Comparison of ENCODE assay signal across 12 cellular contexts in genomic region chr2:135055182-135055786, GRCh38. TPM values are rescaled to one million over a fixed set of nuclear protein-coding genes. Genes with fewer than 3 reads are reported as not detected.
DNase-seq lines count a peak whose midpoint lies in the region; ATAC-seq, FAIRE-seq and TF ChIP-seq lines count a peak whose summit lies in the region.
"Had no signal": no experiment of that assay in that cellular context is flagged by ENCODE, and none has a peak within 500 bp of the region (broad histone marks: within the 10 kb centered on the region; RNA-seq: fewer than 3 reads in every experiment).

No MANE protein-coding gene starts in this region.

- peak overlapping the region; percentile 89; the same call in 2 of the 3 replicates for H3K4me2 ChIP-seq in A549

- CTCF ChIA-PET in A549 (lab: Yijun Ruan, JAX): interaction anchor here (0.7 to 1.4 kb wide), 2 partner anchors 26 to 92 kb away, joined by 3 to 4 read pairs; no protein-coding TSS in a partner anchor

- peaks cover 56% of the 10 kb centered on the region for H3K36me3 Mint-ChIP-seq in activated T-helper 2 cell treated with anti-CD3 and anti-CD28 coated beads, Interferon-gamma antibody, Interleukin-2, Interleukin-4, amounts not matched to agents 10 μg/mL and 5 μg/mL and 100 μg/mL, durations not matched to agents 14 hours and 24 hours and 36 hours (ENCODE audit: low read depth)

- no peaks in the 10 kb centered on the region for H3K9me3 Mint-ChIP-seq in activated T-helper 2 cell treated with anti-CD3 and anti-CD28 coated beads, Interferon-gamma antibody, Interleukin-2, Interleukin-4, amounts not matched to agents 10 μg/mL and 5 μg/mL and 100 μg/mL, durations not matched to agents 14 hours and 24 hours and 36 hours
- H3K9me3 Mint-ChIP-seq: endodermal cell had no signal

- no peak for TF ChIP-seq EP300 in A549 (IDR thresholded peaks at IDR 0.05)

- peak in 1 of 2 experiments; percentile 9 for DNase-seq in A549 (ENCODE audit: low read depth in 1 of 2, low spot score in 1 of 2)
- DNase-seq in GM03348 (ENCODE audit: low spot score): peak; percentile 47
- DNase-seq in activated T-helper 2 cell treated with anti-CD3 and anti-CD28 coated beads, Interferon-gamma antibody, Interleukin-2, Interleukin-4, amounts not matched to agents 10 μg/mL and 5 μg/mL and 100 μg/mL, durations not matched to agents 14 hours and 24 hours and 36 hours (ENCODE audit: low spot score): no peak
- peak; percentile 47 to 75 for DNase-seq in foreskin fibroblast
- DNase-seq in cortex of kidney (lab: John Stamatoyannopoulos, UW): no peak
- DNase-seq in ureter (ENCODE audit: low spot score): no peak
- DNase-seq: activated CD8-positive, alpha-beta memory T cell treated with anti-CD3 and anti-CD28 coated beads, Interleukin-2, amount 50 U/mL, for 48 hours; endodermal cell; NCI-H2081 had no signal

- H3K4me3 ChIP-seq in A549 (no peak overlapping the region), foreskin fibroblast (ENCODE audit: low read depth in 1 of 2, low read length in 2 of 2) (no peak overlapping the region)
- H3K4me3 ChIP-seq: skin epidermis had no signal

- TF ChIP-seq POLR2A in A549 (IDR thresholded peaks at IDR 0.05; ENCODE audit: low read length): no peak

- H3K4me3 Mint-ChIP-seq in activated T-helper 2 cell treated with anti-CD3 and anti-CD28 coated beads, Interferon-gamma antibody, Interleukin-2, Interleukin-4, amounts not matched to agents 10 μg/mL and 5 μg/mL and 100 μg/mL, durations not matched to agents 14 hours and 24 hours and 36 hours (ENCODE audit: low read depth): peak overlapping the region; percentile 43
- H3K4me3 Mint-ChIP-seq: endodermal cell had no signal

- TF ChIP-seq CTCF in A549 (IDR thresholded peaks at IDR 0.05): no peak
- TF ChIP-seq CTCF in foreskin fibroblast (IDR thresholded peaks at IDR 0.05; ENCODE audit: low read depth, low read length): no peak

- peaks cover 53% of the 10 kb centered on the region for H3K4me1 Mint-ChIP-seq in activated T-helper 2 cell treated with anti-CD3 and anti-CD28 coated beads, Interferon-gamma antibody, Interleukin-2, Interleukin-4, amounts not matched to agents 10 μg/mL and 5 μg/mL and 100 μg/mL, durations not matched to agents 14 hours and 24 hours and 36 hours (ENCODE audit: low read depth)

- no peaks in the 10 kb centered on the region for H3K27me3 Mint-ChIP-seq in activated T-helper 2 cell treated with anti-CD3 and anti-CD28 coated beads, Interferon-gamma antibody, Interleukin-2, Interleukin-4, amounts not matched to agents 10 μg/mL and 5 μg/mL and 100 μg/mL, durations not matched to agents 14 hours and 24 hours and 36 hours (ENCODE audit: low read depth)

- intact Hi-C loops in activated T-helper 2 cell treated with anti-CD3 and anti-CD28 coated beads, Interferon-gamma antibody, Interleukin-2, Interleukin-4, amounts not matched to agents 10 μg/mL and 5 μg/mL and 100 μg/mL, durations not matched to agents 14 hours and 24 hours and 36 hours (cut with micrococcal nuclease): loop anchor here (10.0 kb wide), 2 partner anchors 820 to 1060 kb away; partner anchors contain the start of genes CXCR4 and MCM6

- ATAC-seq in A549: no peak
- ATAC-seq in HG02763 (IDR thresholded peaks at IDR 0.05; ENCODE audit: unreplicated experiment): no peak
- ATAC-seq in HG02938 (IDR thresholded peaks at IDR 0.05; ENCODE audit: unreplicated experiment): no peak

- H3K27ac Mint-ChIP-seq in activated T-helper 2 cell treated with anti-CD3 and anti-CD28 coated beads, Interferon-gamma antibody, Interleukin-2, Interleukin-4, amounts not matched to agents 10 μg/mL and 5 μg/mL and 100 μg/mL, durations not matched to agents 14 hours and 24 hours and 36 hours: no peak overlapping the region
- H3K27ac Mint-ChIP-seq: endodermal cell had no signal

- TF ChIP-seq RAD21 in A549 (conservative IDR thresholded peaks at IDR 0.05 in 1 of 2, IDR thresholded peaks at IDR 0.05 in 1 of 2): no peak

- peaks cover 42% of the 10 kb centered on the region for H3K4me1 ChIP-seq in A549

- no peaks in the 10 kb centered on the region for H3K9me3 ChIP-seq in A549

- POLR2A ChIA-PET in A549 (lab: Yijun Ruan, JAX): no interaction called here

- no peak for FAIRE-seq in A549 (lab: Jason Lieb, UNC)

- WGBS in A549 (ENCODE audit: missing lambda C conversion rate): 55% methylated on average over 2 of the region's 2 CpGs

- peak overlapping the region in 1 of 2 experiments; percentile 61; a peak in 2 of 6 replicates for H3K27ac ChIP-seq in A549

TF ChIP-seq in A549, 52 proteins besides CTCF, POLR2A, EP300 and RAD21:
- TF ChIP-seq NPAS2 (CRISPR knock-in tag; IDR thresholded peaks at IDR 0.05; ENCODE audit: borderline replicate concordance) (no peak), KDM1A (IDR thresholded peaks at IDR 0.05; ENCODE audit: low read depth) (no peak), RFX5 (IDR thresholded peaks at IDR 0.05) (no peak), FOXS1 (CRISPR knock-in tag; IDR thresholded peaks at IDR 0.05) (no peak), CBX2 (IDR thresholded peaks at IDR 0.05; ENCODE audit: borderline replicate concordance, low read depth) (no peak), HOXA7 (CRISPR knock-in tag; IDR thresholded peaks at IDR 0.05) (no peak), GATA3 (IDR thresholded peaks at IDR 0.05; ENCODE audit: borderline replicate concordance) (no peak), RARB (CRISPR knock-in tag; IDR thresholded peaks at IDR 0.05) (no peak), JUN (IDR thresholded peaks at IDR 0.05) (no peak)
- TF ChIP-seq, protein P1, sequence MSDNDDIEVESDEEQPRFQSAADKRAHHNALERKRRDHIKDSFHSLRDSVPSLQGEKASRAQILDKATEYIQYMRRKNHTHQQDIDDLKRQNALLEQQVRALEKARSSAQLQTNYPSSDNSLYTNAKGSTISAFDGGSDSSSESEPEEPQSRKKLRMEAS (IDR thresholded peaks at IDR 0.05): no peak
- TF ChIP-seq, protein P2, sequence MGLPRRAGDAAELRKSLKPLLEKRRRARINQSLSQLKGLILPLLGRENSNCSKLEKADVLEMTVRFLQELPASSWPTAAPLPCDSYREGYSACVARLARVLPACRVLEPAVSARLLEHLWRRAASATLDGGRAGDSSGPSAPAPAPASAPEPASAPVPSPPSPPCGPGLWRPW (IDR thresholded peaks at IDR 0.05): no peak

RNA-seq across cellular contexts. Expression of gene RAB3GAP1, which starts 3.2 kb away (rescaled TPM):
- polyA plus RNA-seq in A549 (2011; rRNA removed): 40.8 and 44.6 TPM in 2 replicates
- polyA plus RNA-seq in A549 (2012; cell fraction: cytosol; rRNA removed): 9.0 and 9.5 TPM in 2 replicates
- polyA plus RNA-seq in A549 (2012; cell fraction: nucleus; rRNA removed): 12.2 and 25.3 TPM in 2 replicates
- polyA plus RNA-seq in A549 (2017; fragmentation: RNase III; extraction: RNeasy Plus Mini Kit Qiagen cat#74134 plus additional on column Dnase treatment): 29.7 to 31.3 TPM (median 30.1 TPM) in 3 replicates
- 24.5 and 30.8 TPM in 2 replicates for polyA minus RNA-seq in A549 (2011; rRNA and poly(A)+ RNA removed)
- 26.6 and 30.8 TPM in 2 replicates for total RNA-seq in activated T-helper 2 cell treated with anti-CD3 and anti-CD28 coated beads, Interferon-gamma antibody, Interleukin-2, Interleukin-4, amounts not matched to agents 10 μg/mL and 5 μg/mL and 100 μg/mL, durations not matched to agents 14 hours and 24 hours and 36 hours
- 61.6 TPM for total RNA-seq in ureter

RNA-seq across cellular contexts. Expression of gene MAP3K19, which starts 8.0 kb away (rescaled TPM):
- polyA plus RNA-seq in A549 (2011; rRNA removed) (not detected in 2 replicates), A549 (2017; fragmentation: RNase III; extraction: RNeasy Plus Mini Kit Qiagen cat#74134 plus additional on column Dnase treatment) (not detected in 3 replicates)
- not detected in 2 replicates for polyA plus RNA-seq in A549 (2012; cell fraction: cytosol; rRNA removed)
- polyA plus RNA-seq in A549 (2012; cell fraction: nucleus; rRNA removed): not detected in 2 replicates
- polyA minus RNA-seq in A549 (2011; rRNA and poly(A)+ RNA removed): not detected in 2 replicates
- total RNA-seq in activated T-helper 2 cell treated with anti-CD3 and anti-CD28 coated beads, Interferon-gamma antibody, Interleukin-2, Interleukin-4, amounts not matched to agents 10 μg/mL and 5 μg/mL and 100 μg/mL, durations not matched to agents 14 hours and 24 hours and 36 hours: not detected in 2 replicates
- not detected for total RNA-seq in ureter
- total RNA-seq: endodermal cell had no signal

Comparison
In these comparisons a context has a peak if more than half of its experiments do, and no peak if none do; other contexts are left out.
1. DNase-seq: peak in GM03348 (single experiment) and foreskin fibroblast (2 of 2); none in activated T-helper 2 cell treated with anti-CD3 and anti-CD28 coated beads, Interferon-gamma antibody, Interleukin-2, Interleukin-4, amounts not matched to agents 10 μg/mL and 5 μg/mL and 100 μg/mL, durations not matched to agents 14 hours and 24 hours and 36 hours (single experiment), cortex of kidney (single experiment) and ureter (single experiment).